Comparison of ENCODE assay signal across 2 cellular contexts in the genomic region with DNA sequence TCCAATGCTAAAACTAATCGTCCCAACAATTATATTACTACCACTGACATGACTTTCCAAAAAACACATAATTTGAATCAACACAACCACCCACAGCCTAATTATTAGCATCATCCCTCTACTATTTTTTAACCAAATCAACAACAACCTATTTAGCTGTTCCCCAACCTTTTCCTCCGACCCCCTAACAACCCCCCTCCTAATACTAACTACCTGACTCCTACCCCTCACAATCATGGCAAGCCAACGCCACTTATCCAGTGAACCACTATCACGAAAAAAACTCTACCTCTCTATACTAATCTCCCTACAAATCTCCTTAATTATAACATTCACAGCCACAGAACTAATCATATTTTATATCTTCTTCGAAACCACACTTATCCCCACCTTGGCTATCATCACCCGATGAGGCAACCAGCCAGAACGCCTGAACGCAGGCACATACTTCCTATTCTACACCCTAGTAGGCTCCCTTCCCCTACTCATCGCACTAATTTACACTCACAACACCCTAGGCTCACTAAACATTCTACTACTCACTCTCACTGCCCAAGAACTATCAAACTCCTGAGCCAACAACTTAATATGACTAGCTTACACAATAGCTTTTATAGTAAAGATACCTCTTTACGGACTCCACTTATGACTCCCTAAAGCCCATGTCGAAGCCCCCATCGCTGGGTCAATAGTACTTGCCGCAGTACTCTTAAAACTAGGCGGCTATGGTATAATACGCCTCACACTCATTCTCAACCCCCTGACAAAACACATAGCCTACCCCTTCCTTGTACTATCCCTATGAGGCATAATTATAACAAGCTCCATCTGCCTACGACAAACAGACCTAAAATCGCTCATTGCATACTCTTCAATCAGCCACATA.
TF ChIP-seq lines count a peak whose summit lies in the region.

No MANE protein-coding gene starts in this region.

TF ChIP-seq in HepG2, 621 proteins besides CTCF, POLR2A, EP300 and RAD21 (continued from another document and continues in another):
- TF ChIP-seq GTF2F1 (IDR thresholded peaks at IDR 0.05; ENCODE audit: low read length), result no peak
- TF ChIP-seq BORCS8-MEF2B (CRISPR knock-in tag; IDR thresholded peaks at IDR 0.05), result no peak
- no peak for TF ChIP-seq ZNF136 (CRISPR knock-in tag; IDR thresholded peaks at IDR 0.05; ENCODE audit: low read depth)
- no peak for TF ChIP-seq RARA (CRISPR knock-in tag; IDR thresholded peaks at IDR 0.05)
- no peak for TF ChIP-seq ZNF484 (CRISPR knock-in tag; IDR thresholded peaks at IDR 0.05; ENCODE audit: borderline replicate concordance, low read depth)
- peak; percentile 98 for TF ChIP-seq HNRNPH1 (optimal IDR thresholded peaks at IDR 0.05; ENCODE audit: low read depth, low read length)
- no peak for TF ChIP-seq ZNF530 (CRISPR knock-in tag; IDR thresholded peaks at IDR 0.05; ENCODE audit: low read depth)
- no peak for TF ChIP-seq ZNF432 (CRISPR knock-in tag; IDR thresholded peaks at IDR 0.05; ENCODE audit: borderline replicate concordance)
- TF ChIP-seq, protein P1, sequence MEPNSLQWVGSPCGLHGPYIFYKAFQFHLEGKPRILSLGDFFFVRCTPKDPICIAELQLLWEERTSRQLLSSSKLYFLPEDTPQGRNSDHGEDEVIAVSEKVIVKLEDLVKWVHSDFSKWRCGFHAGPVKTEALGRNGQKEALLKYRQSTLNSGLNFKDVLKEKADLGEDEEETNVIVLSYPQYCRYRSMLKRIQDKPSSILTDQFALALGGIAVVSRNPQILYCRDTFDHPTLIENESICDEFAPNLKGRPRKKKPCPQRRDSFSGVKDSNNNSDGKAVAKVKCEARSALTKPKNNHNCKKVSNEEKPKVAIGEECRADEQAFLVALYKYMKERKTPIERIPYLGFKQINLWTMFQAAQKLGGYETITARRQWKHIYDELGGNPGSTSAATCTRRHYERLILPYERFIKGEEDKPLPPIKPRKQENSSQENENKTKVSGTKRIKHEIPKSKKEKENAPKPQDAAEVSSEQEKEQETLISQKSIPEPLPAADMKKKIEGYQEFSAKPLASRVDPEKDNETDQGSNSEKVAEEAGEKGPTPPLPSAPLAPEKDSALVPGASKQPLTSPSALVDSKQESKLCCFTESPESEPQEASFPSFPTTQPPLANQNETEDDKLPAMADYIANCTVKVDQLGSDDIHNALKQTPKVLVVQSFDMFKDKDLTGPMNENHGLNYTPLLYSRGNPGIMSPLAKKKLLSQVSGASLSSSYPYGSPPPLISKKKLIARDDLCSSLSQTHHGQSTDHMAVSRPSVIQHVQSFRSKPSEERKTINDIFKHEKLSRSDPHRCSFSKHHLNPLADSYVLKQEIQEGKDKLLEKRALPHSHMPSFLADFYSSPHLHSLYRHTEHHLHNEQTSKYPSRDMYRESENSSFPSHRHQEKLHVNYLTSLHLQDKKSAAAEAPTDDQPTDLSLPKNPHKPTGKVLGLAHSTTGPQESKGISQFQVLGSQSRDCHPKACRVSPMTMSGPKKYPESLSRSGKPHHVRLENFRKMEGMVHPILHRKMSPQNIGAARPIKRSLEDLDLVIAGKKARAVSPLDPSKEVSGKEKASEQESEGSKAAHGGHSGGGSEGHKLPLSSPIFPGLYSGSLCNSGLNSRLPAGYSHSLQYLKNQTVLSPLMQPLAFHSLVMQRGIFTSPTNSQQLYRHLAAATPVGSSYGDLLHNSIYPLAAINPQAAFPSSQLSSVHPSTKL (CRISPR knock-in tag; IDR thresholded peaks at IDR 0.05), result no peak
- no peak for TF ChIP-seq NFIC (IDR thresholded peaks at IDR 0.05; ENCODE audit: low read length)
- TF ChIP-seq, protein P2, sequence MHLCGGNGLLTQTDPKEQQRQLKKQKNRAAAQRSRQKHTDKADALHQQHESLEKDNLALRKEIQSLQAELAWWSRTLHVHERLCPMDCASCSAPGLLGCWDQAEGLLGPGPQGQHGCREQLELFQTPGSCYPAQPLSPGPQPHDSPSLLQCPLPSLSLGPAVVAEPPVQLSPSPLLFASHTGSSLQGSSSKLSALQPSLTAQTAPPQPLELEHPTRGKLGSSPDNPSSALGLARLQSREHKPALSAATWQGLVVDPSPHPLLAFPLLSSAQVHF (CRISPR knock-in tag; IDR thresholded peaks at IDR 0.05), result no peak
- TF ChIP-seq, protein P3, sequence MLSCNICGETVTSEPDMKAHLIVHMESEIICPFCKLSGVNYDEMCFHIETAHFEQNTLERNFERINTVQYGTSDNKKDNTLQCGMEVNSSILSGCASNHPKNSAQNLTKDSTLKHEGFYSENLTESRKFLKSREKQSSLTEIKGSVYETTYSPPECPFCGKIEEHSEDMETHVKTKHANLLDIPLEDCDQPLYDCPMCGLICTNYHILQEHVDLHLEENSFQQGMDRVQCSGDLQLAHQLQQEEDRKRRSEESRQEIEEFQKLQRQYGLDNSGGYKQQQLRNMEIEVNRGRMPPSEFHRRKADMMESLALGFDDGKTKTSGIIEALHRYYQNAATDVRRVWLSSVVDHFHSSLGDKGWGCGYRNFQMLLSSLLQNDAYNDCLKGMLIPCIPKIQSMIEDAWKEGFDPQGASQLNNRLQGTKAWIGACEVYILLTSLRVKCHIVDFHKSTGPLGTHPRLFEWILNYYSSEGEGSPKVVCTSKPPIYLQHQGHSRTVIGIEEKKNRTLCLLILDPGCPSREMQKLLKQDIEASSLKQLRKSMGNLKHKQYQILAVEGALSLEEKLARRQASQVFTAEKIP (CRISPR knock-in tag; IDR thresholded peaks at IDR 0.05; ENCODE audit: borderline replicate concordance), result no peak
- TF ChIP-seq, protein P4, sequence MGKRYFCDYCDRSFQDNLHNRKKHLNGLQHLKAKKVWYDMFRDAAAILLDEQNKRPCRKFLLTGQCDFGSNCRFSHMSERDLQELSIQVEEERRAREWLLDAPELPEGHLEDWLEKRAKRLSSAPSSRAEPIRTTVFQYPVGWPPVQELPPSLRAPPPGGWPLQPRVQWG (CRISPR knock-in tag; IDR thresholded peaks at IDR 0.05; ENCODE audit: borderline replicate concordance, low read depth), result no peak
- peak; percentile 73 for TF ChIP-seq TEAD3 (CRISPR knock-in tag; optimal IDR thresholded peaks at IDR 0.05; ENCODE audit: borderline replicate concordance)
- TF ChIP-seq, protein P5, sequence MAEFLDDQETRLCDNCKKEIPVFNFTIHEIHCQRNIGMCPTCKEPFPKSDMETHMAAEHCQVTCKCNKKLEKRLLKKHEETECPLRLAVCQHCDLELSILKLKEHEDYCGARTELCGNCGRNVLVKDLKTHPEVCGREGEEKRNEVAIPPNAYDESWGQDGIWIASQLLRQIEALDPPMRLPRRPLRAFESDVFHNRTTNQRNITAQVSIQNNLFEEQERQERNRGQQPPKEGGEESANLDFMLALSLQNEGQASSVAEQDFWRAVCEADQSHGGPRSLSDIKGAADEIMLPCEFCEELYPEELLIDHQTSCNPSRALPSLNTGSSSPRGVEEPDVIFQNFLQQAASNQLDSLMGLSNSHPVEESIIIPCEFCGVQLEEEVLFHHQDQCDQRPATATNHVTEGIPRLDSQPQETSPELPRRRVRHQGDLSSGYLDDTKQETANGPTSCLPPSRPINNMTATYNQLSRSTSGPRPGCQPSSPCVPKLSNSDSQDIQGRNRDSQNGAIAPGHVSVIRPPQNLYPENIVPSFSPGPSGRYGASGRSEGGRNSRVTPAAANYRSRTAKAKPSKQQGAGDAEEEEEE (CRISPR knock-in tag; IDR thresholded peaks at IDR 0.05; ENCODE audit: borderline replicate concordance), result no peak
- TF ChIP-seq ZNF343 (CRISPR knock-in tag; IDR thresholded peaks at IDR 0.05), result no peak
- TF ChIP-seq ADNP (CRISPR knock-in tag; IDR thresholded peaks at IDR 0.05), result no peak
- no peak for TF ChIP-seq ZZZ3 (CRISPR knock-in tag; IDR thresholded peaks at IDR 0.05; ENCODE audit: borderline replicate concordance)
- TF ChIP-seq CCAR2 (optimal IDR thresholded peaks at IDR 0.05; ENCODE audit: low read depth, low read length), result peak; percentile 100
- TF ChIP-seq ZKSCAN1 (IDR thresholded peaks at IDR 0.05; ENCODE audit: low read length), result no peak
- TF ChIP-seq KDM1A (CRISPR knock-in tag; IDR thresholded peaks at IDR 0.05), result no peak
- no peak for TF ChIP-seq NBN (conservative IDR thresholded peaks at IDR 0.05)

TF ChIP-seq in K562, 482 proteins besides CTCF, POLR2A, EP300 and RAD21:
- TF ChIP-seq, protein P6, sequence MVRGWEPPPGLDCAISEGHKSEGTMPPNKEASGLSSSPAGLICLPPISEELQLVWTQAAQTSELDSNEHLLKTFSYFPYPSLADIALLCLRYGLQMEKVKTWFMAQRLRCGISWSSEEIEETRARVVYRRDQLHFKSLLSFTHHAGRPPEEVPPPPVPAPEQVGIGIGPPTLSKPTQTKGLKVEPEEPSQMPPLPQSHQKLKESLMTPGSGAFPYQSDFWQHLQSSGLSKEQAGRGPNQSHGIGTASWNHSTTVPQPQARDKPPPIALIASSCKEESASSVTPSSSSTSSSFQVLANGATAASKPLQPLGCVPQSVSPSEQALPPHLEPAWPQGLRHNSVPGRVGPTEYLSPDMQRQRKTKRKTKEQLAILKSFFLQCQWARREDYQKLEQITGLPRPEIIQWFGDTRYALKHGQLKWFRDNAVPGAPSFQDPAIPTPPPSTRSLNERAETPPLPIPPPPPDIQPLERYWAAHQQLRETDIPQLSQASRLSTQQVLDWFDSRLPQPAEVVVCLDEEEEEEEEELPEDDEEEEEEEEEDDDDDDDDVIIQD (CRISPR knock-in tag; IDR thresholded peaks at IDR 0.05), result no peak
- TF ChIP-seq HNRNPH1 (optimal IDR thresholded peaks at IDR 0.05; ENCODE audit: low read depth, low read length) (peak; percentile 76), NCOA4 (IDR thresholded peaks at IDR 0.05; ENCODE audit: partially characterized antibody) (no peak), TBP (optimal IDR thresholded peaks at IDR 0.05; ENCODE audit: low read depth, low read length) (peak; percentile 89), NCOR1 (IDR thresholded peaks at IDR 0.05) (no peak), NFRKB (IDR thresholded peaks at IDR 0.05; ENCODE audit: low read depth) (no peak), SMARCC2 (IDR thresholded peaks at IDR 0.05; ENCODE audit: low read depth) (no peak), SOX6 (IDR thresholded peaks at IDR 0.05) (no peak)
- TF ChIP-seq, protein P7, sequence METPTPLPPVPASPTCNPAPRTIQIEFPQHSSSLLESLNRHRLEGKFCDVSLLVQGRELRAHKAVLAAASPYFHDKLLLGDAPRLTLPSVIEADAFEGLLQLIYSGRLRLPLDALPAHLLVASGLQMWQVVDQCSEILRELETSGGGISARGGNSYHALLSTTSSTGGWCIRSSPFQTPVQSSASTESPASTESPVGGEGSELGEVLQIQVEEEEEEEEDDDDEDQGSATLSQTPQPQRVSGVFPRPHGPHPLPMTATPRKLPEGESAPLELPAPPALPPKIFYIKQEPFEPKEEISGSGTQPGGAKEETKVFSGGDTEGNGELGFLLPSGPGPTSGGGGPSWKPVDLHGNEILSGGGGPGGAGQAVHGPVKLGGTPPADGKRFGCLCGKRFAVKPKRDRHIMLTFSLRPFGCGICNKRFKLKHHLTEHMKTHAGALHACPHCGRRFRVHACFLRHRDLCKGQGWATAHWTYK (CRISPR knock-in tag; IDR thresholded peaks at IDR 0.05), result no peak
- TF ChIP-seq, protein P8, sequence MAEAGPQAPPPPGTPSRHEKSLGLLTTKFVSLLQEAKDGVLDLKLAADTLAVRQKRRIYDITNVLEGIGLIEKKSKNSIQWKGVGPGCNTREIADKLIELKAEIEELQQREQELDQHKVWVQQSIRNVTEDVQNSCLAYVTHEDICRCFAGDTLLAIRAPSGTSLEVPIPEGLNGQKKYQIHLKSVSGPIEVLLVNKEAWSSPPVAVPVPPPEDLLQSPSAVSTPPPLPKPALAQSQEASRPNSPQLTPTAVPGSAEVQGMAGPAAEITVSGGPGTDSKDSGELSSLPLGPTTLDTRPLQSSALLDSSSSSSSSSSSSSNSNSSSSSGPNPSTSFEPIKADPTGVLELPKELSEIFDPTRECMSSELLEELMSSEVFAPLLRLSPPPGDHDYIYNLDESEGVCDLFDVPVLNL (CRISPR knock-in tag; IDR thresholded peaks at IDR 0.05; ENCODE audit: low read depth), result no peak
- TF ChIP-seq, protein P9, sequence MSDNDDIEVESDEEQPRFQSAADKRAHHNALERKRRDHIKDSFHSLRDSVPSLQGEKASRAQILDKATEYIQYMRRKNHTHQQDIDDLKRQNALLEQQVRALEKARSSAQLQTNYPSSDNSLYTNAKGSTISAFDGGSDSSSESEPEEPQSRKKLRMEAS (CRISPR knock-in tag; IDR thresholded peaks at IDR 0.05), result no peak
- TF ChIP-seq, protein P10, sequence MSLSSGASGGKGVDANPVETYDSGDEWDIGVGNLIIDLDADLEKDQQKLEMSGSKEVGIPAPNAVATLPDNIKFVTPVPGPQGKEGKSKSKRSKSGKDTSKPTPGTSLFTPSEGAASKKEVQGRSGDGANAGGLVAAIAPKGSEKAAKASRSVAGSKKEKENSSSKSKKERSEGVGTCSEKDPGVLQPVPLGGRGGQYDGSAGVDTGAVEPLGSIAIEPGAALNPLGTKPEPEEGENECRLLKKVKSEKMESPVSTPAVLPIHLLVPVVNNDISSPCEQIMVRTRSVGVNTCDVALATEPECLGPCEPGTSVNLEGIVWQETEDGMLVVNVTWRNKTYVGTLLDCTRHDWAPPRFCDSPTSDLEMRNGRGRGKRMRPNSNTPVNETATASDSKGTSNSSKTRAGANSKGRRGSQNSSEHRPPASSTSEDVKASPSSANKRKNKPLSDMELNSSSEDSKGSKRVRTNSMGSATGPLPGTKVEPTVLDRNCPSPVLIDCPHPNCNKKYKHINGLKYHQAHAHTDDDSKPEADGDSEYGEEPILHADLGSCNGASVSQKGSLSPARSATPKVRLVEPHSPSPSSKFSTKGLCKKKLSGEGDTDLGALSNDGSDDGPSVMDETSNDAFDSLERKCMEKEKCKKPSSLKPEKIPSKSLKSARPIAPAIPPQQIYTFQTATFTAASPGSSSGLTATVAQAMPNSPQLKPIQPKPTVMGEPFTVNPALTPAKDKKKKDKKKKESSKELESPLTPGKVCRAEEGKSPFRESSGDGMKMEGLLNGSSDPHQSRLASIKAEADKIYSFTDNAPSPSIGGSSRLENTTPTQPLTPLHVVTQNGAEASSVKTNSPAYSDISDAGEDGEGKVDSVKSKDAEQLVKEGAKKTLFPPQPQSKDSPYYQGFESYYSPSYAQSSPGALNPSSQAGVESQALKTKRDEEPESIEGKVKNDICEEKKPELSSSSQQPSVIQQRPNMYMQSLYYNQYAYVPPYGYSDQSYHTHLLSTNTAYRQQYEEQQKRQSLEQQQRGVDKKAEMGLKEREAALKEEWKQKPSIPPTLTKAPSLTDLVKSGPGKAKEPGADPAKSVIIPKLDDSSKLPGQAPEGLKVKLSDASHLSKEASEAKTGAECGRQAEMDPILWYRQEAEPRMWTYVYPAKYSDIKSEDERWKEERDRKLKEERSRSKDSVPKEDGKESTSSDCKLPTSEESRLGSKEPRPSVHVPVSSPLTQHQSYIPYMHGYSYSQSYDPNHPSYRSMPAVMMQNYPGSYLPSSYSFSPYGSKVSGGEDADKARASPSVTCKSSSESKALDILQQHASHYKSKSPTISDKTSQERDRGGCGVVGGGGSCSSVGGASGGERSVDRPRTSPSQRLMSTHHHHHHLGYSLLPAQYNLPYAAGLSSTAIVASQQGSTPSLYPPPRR (CRISPR knock-in tag; IDR thresholded peaks at IDR 0.05; ENCODE audit: borderline replicate concordance), result no peak
